ENCODE assay signal across 22 cellular contexts in the genomic region with DNA sequence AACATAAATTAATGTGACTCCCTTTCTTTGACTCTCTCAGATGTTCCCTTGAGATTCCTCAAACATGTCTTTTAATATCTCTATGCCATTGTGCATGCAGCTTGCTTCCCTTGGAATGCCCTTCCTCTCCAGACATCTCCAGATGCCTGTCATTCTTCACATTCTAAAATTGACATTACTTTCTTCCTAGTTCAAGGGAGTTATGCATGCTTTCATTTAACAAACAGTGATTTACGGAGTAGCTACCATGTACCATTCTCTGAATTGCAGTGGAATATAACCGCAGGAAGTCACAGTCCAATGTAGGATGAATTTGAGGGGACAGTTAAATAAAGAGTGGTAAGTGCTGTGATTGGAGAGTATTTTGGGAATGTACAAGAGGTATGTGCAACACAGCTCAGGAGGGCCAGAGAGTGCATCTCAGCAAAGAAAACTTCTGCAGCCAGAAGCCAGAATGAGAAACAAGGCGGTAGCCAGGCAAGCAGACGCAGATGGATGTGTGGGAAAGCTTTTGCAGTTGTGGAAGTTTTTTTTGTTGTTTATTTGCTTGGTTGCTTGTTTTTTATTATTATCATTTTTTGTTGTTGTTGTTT. TPM values are rescaled to one million over a fixed set of nuclear protein-coding genes. Genes with fewer than 3 reads are reported as not detected.
DNase-seq lines count a peak whose midpoint lies in the region; ATAC-seq and TF ChIP-seq lines count a peak whose summit lies in the region.
"Had no signal": no experiment of that assay in that cellular context is flagged by ENCODE, and none has a peak within 500 bp of the region (broad histone marks: within the 10 kb centered on the region; RNA-seq: fewer than 3 reads in every experiment).

No MANE protein-coding gene starts in this region.

- peaks cover 5% of the 10 kb centered on the region for H3K27me3 Mint-ChIP-seq in nephron progenitor cell (ENCODE audit: low read depth, poor library complexity)

- H3K9me3 ChIP-seq in SK-N-SH = no peaks in the 10 kb centered on the region
- H3K9me3 ChIP-seq: adrenal gland, gastroesophageal sphincter had no signal

- H3K9me3 Mint-ChIP-seq in nephron progenitor cell = no peaks in the 10 kb centered on the region
- H3K9me3 Mint-ChIP-seq: activated T-cell treated with anti-CD3 and anti-CD28 coated beads, Interleukin-2, amount 50 U/mL, for 24 hours; stimulated activated effector memory CD8-positive, alpha-beta T cell treated with anti-CD3 and anti-CD28 coated beads, Interleukin-12 subunit alpha, Interleukin-12 subunit beta, amount 100 ng/mL, for 72 hours had no signal

- TF ChIP-seq CTCF in SK-N-SH (IDR thresholded peaks at IDR 0.05) (no peak), nephron progenitor cell (IDR thresholded peaks at IDR 0.05) (no peak)

- H3K27me3 ChIP-seq in SK-N-SH (ENCODE audit: insufficient read depth) = no peaks in the 10 kb centered on the region; the same call in 1 of the 2 replicates
- H3K27me3 ChIP-seq: gastroesophageal sphincter had no signal

- no peak overlapping the region for H3K4me3 Mint-ChIP-seq in nephron progenitor cell
- H3K4me3 Mint-ChIP-seq: activated T-cell treated with anti-CD3 and anti-CD28 coated beads, Interleukin-2, amount 50 U/mL, for 24 hours; naive B cell; stimulated activated effector memory CD8-positive, alpha-beta T cell treated with anti-CD3 and anti-CD28 coated beads, Interleukin-12 subunit alpha, Interleukin-12 subunit beta, amount 100 ng/mL, for 72 hours had no signal

- no peaks in the 10 kb centered on the region for H3K36me3 ChIP-seq in SK-N-SH (replicated peaks in 1 of 2; ENCODE audit: control insufficient read depth in 1 of 2, insufficient read depth in 2 of 2, low read length in 1 of 2)
- H3K36me3 ChIP-seq: adrenal gland, gastroesophageal sphincter had no signal

- CTCF ChIA-PET in SK-N-SH (lab: Yijun Ruan, JAX) = no interaction called here

- H2AFZ ChIP-seq in SK-N-SH (ENCODE audit: low read depth) = no peak overlapping the region

- DNase-seq in ELF-1 (ENCODE audit: low read depth, low spot score) (peak; percentile 7), SK-N-SH (no peak), fibroblast of peridontal ligament (ENCODE audit: extremely low read depth) (peak; percentile 10), nephron progenitor cell (no peak), cortex of kidney (lab: John Stamatoyannopoulos, UW) (no peak), cardiac septum (ENCODE audit: low spot score) (no peak)
- DNase-seq: activated CD4-positive, alpha-beta T cell treated with anti-CD3 and anti-CD28 coated beads for 48 hours; activated T-cell treated with anti-CD3 and anti-CD28 coated beads, Interleukin-2, amount 50 U/mL, for 24 hours; adrenal gland; KBM-7; naive B cell; NCI-H1436 treated with DMSO at 0.1 percent for 48 hours; NCI-H446 treated with DMSO at 0.1 percent for 48 hours; right cardiac atrium; stimulated activated CD4-positive, alpha-beta T cell treated with anti-CD3 and anti-CD28 coated beads, Interleukin-4, amount 100 ng/mL, for 24 hours; T-helper 2 cell had no signal

- no peaks in the 10 kb centered on the region for H3K9me2 ChIP-seq in SK-N-SH

- intact Hi-C loops in cardiac septum (cut with DNase I) = no loop called here

- no peaks in the 10 kb centered on the region for H3K79me2 ChIP-seq in SK-N-SH (ENCODE audit: insufficient read depth)

- H3K27ac Mint-ChIP-seq in nephron progenitor cell = peak overlapping the region; percentile 12
- H3K27ac Mint-ChIP-seq: activated T-cell treated with anti-CD3 and anti-CD28 coated beads, Interleukin-2, amount 50 U/mL, for 24 hours; naive B cell; stimulated activated effector memory CD8-positive, alpha-beta T cell treated with anti-CD3 and anti-CD28 coated beads, Interleukin-12 subunit alpha, Interleukin-12 subunit beta, amount 100 ng/mL, for 72 hours had no signal

- ATAC-seq in HG02870 (IDR thresholded peaks at IDR 0.05; ENCODE audit: unreplicated experiment) (no peak), GM19328 (IDR thresholded peaks at IDR 0.05; ENCODE audit: unreplicated experiment) (no peak)
- ATAC-seq: gastroesophageal sphincter, right cardiac atrium had no signal

- H3K27ac ChIP-seq in SK-N-SH (ENCODE audit: low read depth in 2 of 2, low read length in 1 of 2) = peak overlapping the region; percentile 84 to 85; a peak in 3 of 4 replicates
- H3K27ac ChIP-seq: adrenal gland, gastroesophageal sphincter had no signal

- POLR2A ChIA-PET in SK-N-SH (lab: Yijun Ruan, JAX) = no interaction called here

- H3K4me2 ChIP-seq in SK-N-SH = peak overlapping the region; percentile 23; the same call in 1 of the 2 replicates

- H3F3A ChIP-seq in SK-N-SH (replicated peaks; ENCODE audit: insufficient read depth) = peaks cover 32% of the 10 kb centered on the region

- H4K20me1 ChIP-seq in SK-N-SH (ENCODE audit: insufficient read depth) = no peaks in the 10 kb centered on the region

- H3K9ac ChIP-seq in SK-N-SH = no peak overlapping the region; the same call in 1 of the 2 replicates

- H3K4me1 Mint-ChIP-seq in nephron progenitor cell = peaks cover 6% of the 10 kb centered on the region
- H3K4me1 Mint-ChIP-seq: stimulated activated effector memory CD8-positive, alpha-beta T cell treated with anti-CD3 and anti-CD28 coated beads, Interleukin-12 subunit alpha, Interleukin-12 subunit beta, amount 100 ng/mL, for 72 hours had no signal

- TF ChIP-seq EP300 in SK-N-SH (IDR thresholded peaks at IDR 0.05; ENCODE audit: borderline replicate concordance in 1 of 2, low read depth in 1 of 2, low read length in 1 of 2) = peak in 1 of 2 experiments; percentile 46; a peak in 2 of 4 replicates

- H3K36me3 Mint-ChIP-seq in nephron progenitor cell (ENCODE audit: low read depth) = no peaks in the 10 kb centered on the region
- H3K36me3 Mint-ChIP-seq: CD14-positive monocyte; naive B cell; stimulated activated effector memory CD8-positive, alpha-beta T cell treated with anti-CD3 and anti-CD28 coated beads, Interleukin-12 subunit alpha, Interleukin-12 subunit beta, amount 100 ng/mL, for 72 hours had no signal

- peak overlapping the region in 1 of 2 experiments; percentile 12; a peak in 1 of 4 replicates for H3K4me3 ChIP-seq in SK-N-SH (ENCODE audit: low read depth in 2 of 2, low read length in 1 of 2)
- H3K4me3 ChIP-seq: adrenal gland, gastroesophageal sphincter had no signal

- TF ChIP-seq RAD21 in SK-N-SH (IDR thresholded peaks at IDR 0.05; ENCODE audit: low read length) = no peak

- peaks cover 0 to 37% of the 10 kb centered on the region in 2 experiments; a peak in 2 of 4 replicates for H3K4me1 ChIP-seq in SK-N-SH (ENCODE audit: control insufficient read depth in 1 of 2, insufficient read depth in 2 of 2, low read depth in 1 of 2, low read length in 1 of 2)
- H3K4me1 ChIP-seq: adrenal gland, gastroesophageal sphincter had no signal

- WGBS in SK-N-SH (ENCODE audit: low lambda C conversion rate) = 50% methylated on average over 4 of the region's 4 CpGs

TF ChIP-seq in SK-N-SH, 30 proteins besides CTCF, POLR2A, EP300 and RAD21 (continues in another document):
- TF ChIP-seq RXRA (IDR thresholded peaks at IDR 0.05; ENCODE audit: borderline replicate concordance, low read depth) = no peak
- peak; percentile 74; the same call in 1 of the 2 replicates for TF ChIP-seq TCF12 (IDR thresholded peaks at IDR 0.05)
- TF ChIP-seq FOXJ3 (CRISPR knock-in tag; IDR thresholded peaks at IDR 0.05) = no peak
- peak; percentile 37; the same call in 1 of the 2 replicates for TF ChIP-seq JUND (IDR thresholded peaks at IDR 0.05)
- no peak for TF ChIP-seq GATA2 (CRISPR knock-in tag; IDR thresholded peaks at IDR 0.05)
- TF ChIP-seq RFX5 (IDR thresholded peaks at IDR 0.05; ENCODE audit: low read length) = no peak
- peak; percentile 34; the same call in 1 of the 2 replicates for TF ChIP-seq POLR2AphosphoS5 (IDR thresholded peaks at IDR 0.05; ENCODE audit: low read depth, low read length)
- no peak for TF ChIP-seq NRF1 (IDR thresholded peaks at IDR 0.05; ENCODE audit: low read depth, low read length)
- 0 out of 2 replicates have a peak, but pooled peaks have one; percentile 60 for TF ChIP-seq TEAD4 (IDR thresholded peaks at IDR 0.05; ENCODE audit: borderline replicate concordance, insufficient read depth)
- TF ChIP-seq NFIC (IDR thresholded peaks at IDR 0.05; ENCODE audit: borderline replicate concordance) = no peak; the same call in 1 of the 2 replicates
- TF ChIP-seq GABPA (IDR thresholded peaks at IDR 0.05; ENCODE audit: low read depth) = no peak
- TF ChIP-seq RCOR1 (IDR thresholded peaks at IDR 0.05; ENCODE audit: low read length) = no peak
- TF ChIP-seq, protein P1, sequence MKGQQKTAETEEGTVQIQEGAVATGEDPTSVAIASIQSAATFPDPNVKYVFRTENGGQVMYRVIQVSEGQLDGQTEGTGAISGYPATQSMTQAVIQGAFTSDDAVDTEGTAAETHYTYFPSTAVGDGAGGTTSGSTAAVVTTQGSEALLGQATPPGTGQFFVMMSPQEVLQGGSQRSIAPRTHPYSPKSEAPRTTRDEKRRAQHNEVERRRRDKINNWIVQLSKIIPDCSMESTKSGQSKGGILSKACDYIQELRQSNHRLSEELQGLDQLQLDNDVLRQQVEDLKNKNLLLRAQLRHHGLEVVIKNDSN (IDR thresholded peaks at IDR 0.05; ENCODE audit: borderline replicate concordance, low read depth) = no peak
- TF ChIP-seq, protein P2, sequence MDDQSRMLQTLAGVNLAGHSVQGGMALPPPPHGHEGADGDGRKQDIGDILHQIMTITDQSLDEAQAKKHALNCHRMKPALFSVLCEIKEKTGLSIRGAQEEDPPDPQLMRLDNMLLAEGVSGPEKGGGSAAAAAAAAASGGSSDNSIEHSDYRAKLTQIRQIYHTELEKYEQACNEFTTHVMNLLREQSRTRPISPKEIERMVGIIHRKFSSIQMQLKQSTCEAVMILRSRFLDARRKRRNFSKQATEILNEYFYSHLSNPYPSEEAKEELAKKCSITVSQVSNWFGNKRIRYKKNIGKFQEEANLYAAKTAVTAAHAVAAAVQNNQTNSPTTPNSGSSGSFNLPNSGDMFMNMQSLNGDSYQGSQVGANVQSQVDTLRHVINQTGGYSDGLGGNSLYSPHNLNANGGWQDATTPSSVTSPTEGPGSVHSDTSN (IDR thresholded peaks at IDR 0.05) = peak; percentile 71

RNA-seq across cellular contexts. Expression of a gene that starts 18.7 kb away (rescaled TPM):
- 1.4 and 2.2 TPM in 2 replicates for polyA plus RNA-seq in SK-N-SH (2012; rRNA removed)
- polyA plus RNA-seq in SK-N-SH (2012; cell fraction: cytosol; rRNA removed) = 1.8 and 2.6 TPM in 2 replicates
- polyA plus RNA-seq in SK-N-SH (2012; cell fraction: nucleus; rRNA removed) = 0.52 and 1.6 TPM in 2 replicates
- total RNA-seq in cardiac septum = not detected
- total RNA-seq: adrenal gland, right cardiac atrium, urinary bladder had no signal
- polyA plus RNA-seq: adrenal gland, CD14-positive monocyte, right cardiac atrium, urinary bladder had no signal

RNA-seq across cellular contexts. Expression of a gene that starts 36.2 kb away (rescaled TPM):
- polyA plus RNA-seq in SK-N-SH (2012; rRNA removed) = 5.9 and 6.5 TPM in 2 replicates
- 6.6 and 7.3 TPM in 2 replicates for polyA plus RNA-seq in SK-N-SH (2012; cell fraction: cytosol; rRNA removed)
- 1.6 and 3.6 TPM in 2 replicates for polyA plus RNA-seq in SK-N-SH (2012; cell fraction: nucleus; rRNA removed)
- total RNA-seq in cardiac septum = 0.11 TPM
- total RNA-seq: adrenal gland, gastroesophageal sphincter had no signal
- polyA plus RNA-seq: CD14-positive monocyte had no signal

RNA-seq across cellular contexts. Expression of a gene that starts 37.0 kb away (rescaled TPM):
- 0.07 TPM in 1 of 2 replicates, not detected in the other for polyA plus RNA-seq in SK-N-SH (2012; rRNA removed)
- polyA plus RNA-seq in SK-N-SH (2012; cell fraction: cytosol; rRNA removed) = 0.03 TPM in 2 replicates
- not detected in 2 replicates for polyA plus RNA-seq in SK-N-SH (2012; cell fraction: nucleus; rRNA removed)
- 0.94 TPM for total RNA-seq in cardiac septum

RNA-seq across cellular contexts. Expression of a gene that starts 56.2 kb away (rescaled TPM):
- polyA plus RNA-seq in SK-N-SH (2012; rRNA removed) = not detected in 2 replicates
- 0.01 TPM in 2 replicates for polyA plus RNA-seq in SK-N-SH (2012; cell fraction: cytosol; rRNA removed)
- polyA plus RNA-seq in SK-N-SH (2012; cell fraction: nucleus; rRNA removed) = 0.02 TPM in 1 of 2 replicates, not detected in the other
- not detected for total RNA-seq in cardiac septum
- total RNA-seq: adrenal gland, gastroesophageal sphincter, right cardiac atrium, urinary bladder had no signal
- polyA plus RNA-seq: adrenal gland, CD14-positive monocyte, right cardiac atrium had no signal

Comparison
In these comparisons a context has a peak if more than half of its experiments do, and no peak if none do; other contexts are left out.
1. DNase-seq: peak in ELF-1 (single experiment) and fibroblast of peridontal ligament (single experiment); none in SK-N-SH (single experiment), nephron progenitor cell (single experiment), cortex of kidney (single experiment) and cardiac septum (single experiment).